17 cellular contexts compared by ENCODE assay signal in the genomic region with DNA sequence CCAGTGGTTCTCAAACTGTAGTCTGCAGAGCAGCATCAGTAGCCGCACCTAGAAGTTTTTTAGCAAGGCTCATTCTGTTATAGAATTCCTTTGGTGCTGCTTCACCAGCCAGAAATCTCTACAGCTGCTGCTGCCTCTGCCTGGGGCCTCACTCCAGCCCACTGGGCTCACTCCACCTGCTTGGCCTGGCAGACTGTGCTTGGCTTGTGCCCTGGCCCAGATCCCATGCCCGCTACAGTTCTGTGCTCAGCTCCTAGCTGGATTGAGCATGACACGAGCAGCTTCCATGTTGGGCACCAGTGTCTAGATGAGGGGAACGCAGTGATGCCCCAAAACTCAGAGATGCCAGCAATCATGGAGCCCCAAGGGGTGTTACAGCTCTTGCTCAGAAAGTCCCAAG. TPM values are rescaled to one million over a fixed set of nuclear protein-coding genes. Genes with fewer than 3 reads are reported as not detected.
A peak's percentile ranks its signal among the peaks of the same experiment; 100 is the strongest.
DNase-seq lines count a peak whose midpoint lies in the region; ATAC-seq and TF ChIP-seq lines count a peak whose summit lies in the region.
"Had no signal": no experiment of that assay in that cellular context is flagged by ENCODE, and none has a peak within 500 bp of the region (broad histone marks: within the 10 kb centered on the region; RNA-seq: fewer than 3 reads in every experiment).

No MANE protein-coding gene starts in this region.

- H3K27me3 ChIP-seq in left ventricle myocardium inferior (ENCODE audit: low read depth), result no peaks in the 10 kb centered on the region
- no peaks in the 10 kb centered on the region for H3K27me3 ChIP-seq in gastrocnemius medialis

- H3K9me3 ChIP-seq in left ventricle myocardium inferior (replicated peaks), result peaks cover 4% of the 10 kb centered on the region
- H3K9me3 ChIP-seq in gastrocnemius medialis, result no peaks in the 10 kb centered on the region
- H3K9me3 ChIP-seq: HAP-1 had no signal

- H3K4me1 Mint-ChIP-seq in activated CD8-positive, alpha-beta memory T cell treated with anti-CD3 and anti-CD28 coated beads, Interleukin-2, amount 10 ng/mL, durations not matched to agents 7 days and 5 days, result no peaks in the 10 kb centered on the region
- H3K4me1 Mint-ChIP-seq: CD14-positive monocyte had no signal

- in situ Hi-C loops in gastrocnemius medialis (cut with MboI; ENCODE audit: low sequenced_read_pairs in 4 of 4), result no loop called here

- ATAC-seq in Right ventricle myocardium inferior, result peak; percentile 90
- ATAC-seq in gastrocnemius medialis, result peak; percentile 46 to 58
- ATAC-seq in activated CD8-positive, alpha-beta memory T cell treated with anti-CD3 and anti-CD28 coated beads, Interleukin-2, amount 10 ng/mL, durations not matched to agents 7 days and 5 days, result no peak
- ATAC-seq: CD8-positive, alpha-beta T cell; HepG2 had no signal

- H3K36me3 ChIP-seq in left ventricle myocardium inferior (no peaks in the 10 kb centered on the region), gastrocnemius medialis (no peaks in the 10 kb centered on the region)
- H3K36me3 ChIP-seq: HAP-1 had no signal

- H3K9me3 Mint-ChIP-seq in activated CD8-positive, alpha-beta memory T cell treated with anti-CD3 and anti-CD28 coated beads, Interleukin-2, amount 10 ng/mL, durations not matched to agents 7 days and 5 days (ENCODE audit: low read depth), result peaks cover 4% of the 10 kb centered on the region
- H3K9me3 Mint-ChIP-seq: CD8-positive, alpha-beta T cell had no signal

- H3K27me3 Mint-ChIP-seq in activated CD8-positive, alpha-beta memory T cell treated with anti-CD3 and anti-CD28 coated beads, Interleukin-2, amount 10 ng/mL, durations not matched to agents 7 days and 5 days, result no peaks in the 10 kb centered on the region

- intact Hi-C loops in Right ventricle myocardium inferior (cut with DNase I) (no loop called here), cardiac septum (cut with DNase I) (loop anchor here (5.0 kb wide), 1 partner anchor 70 kb away; no protein-coding TSS in a partner anchor), left ventricle myocardium inferior (cut with micrococcal nuclease) (no loop called here), gastrocnemius medialis (cut with DNase I; ENCODE audit: low total_unique reads) (no loop called here)

- peak overlapping the region; percentile 57 for H3K27ac ChIP-seq in left ventricle myocardium inferior (replicated peaks)
- H3K27ac ChIP-seq in gastrocnemius medialis, result no peak overlapping the region
- H3K27ac ChIP-seq: 22Rv1 had no signal

- DNase-seq in Right ventricle myocardium inferior (ENCODE audit: missing footprints), result peak; percentile 72
- DNase-seq in cardiac septum (ENCODE audit: low spot score), result no peak
- DNase-seq in left ventricle myocardium inferior, result peak; percentile 64
- DNase-seq in gastrocnemius medialis, result peak in 1 of 2 donors; percentile 52
- no peak for DNase-seq in activated CD8-positive, alpha-beta memory T cell treated with anti-CD3 and anti-CD28 coated beads, Interleukin-2, amount 10 ng/mL, durations not matched to agents 7 days and 5 days
- DNase-seq in putamen (ENCODE audit: low spot score), result no peak
- no peak for DNase-seq in NCI-H1436 (lab: John Stamatoyannopoulos, UW)
- DNase-seq in activated CD4-positive, CD25-positive, alpha-beta regulatory T cell (lab: John Stamatoyannopoulos, UW), result no peak
- DNase-seq: CD8-positive, alpha-beta T cell; COR-L47; DMS153; DND-41; GF-D8 had no signal

- CTCF ChIA-PET in activated CD8-positive, alpha-beta memory T cell treated with anti-CD3 and anti-CD28 coated beads, Interleukin-2, amount 10 ng/mL, durations not matched to agents 7 days and 5 days (lab: Charles Lee), result no interaction called here

- H3K4me3 ChIP-seq in left ventricle myocardium inferior, result no peak overlapping the region
- no peak overlapping the region for H3K4me3 ChIP-seq in gastrocnemius medialis
- H3K4me3 ChIP-seq: HAP-1 had no signal

- H3K27ac Mint-ChIP-seq in activated CD8-positive, alpha-beta memory T cell treated with anti-CD3 and anti-CD28 coated beads, Interleukin-2, amount 10 ng/mL, durations not matched to agents 7 days and 5 days, result no peak overlapping the region
- H3K27ac Mint-ChIP-seq: CD8-positive, alpha-beta T cell had no signal

- no peaks in the 10 kb centered on the region for H3K36me3 Mint-ChIP-seq in activated CD8-positive, alpha-beta memory T cell treated with anti-CD3 and anti-CD28 coated beads, Interleukin-2, amount 10 ng/mL, durations not matched to agents 7 days and 5 days
- H3K36me3 Mint-ChIP-seq: CD14-positive monocyte; CD8-positive, alpha-beta T cell had no signal

- H3K4me3 Mint-ChIP-seq in activated CD8-positive, alpha-beta memory T cell treated with anti-CD3 and anti-CD28 coated beads, Interleukin-2, amount 10 ng/mL, durations not matched to agents 7 days and 5 days, result no peak overlapping the region
- H3K4me3 Mint-ChIP-seq: CD14-positive monocyte; CD8-positive, alpha-beta T cell had no signal

- H3K4me1 ChIP-seq in left ventricle myocardium inferior (peaks cover 37% of the 10 kb centered on the region), gastrocnemius medialis (peaks cover 0 to 6% of the 10 kb centered on the region in 2 donors)
- H3K4me1 ChIP-seq: HAP-1 had no signal

- TF ChIP-seq CTCF in left ventricle myocardium inferior (IDR thresholded peaks at IDR 0.05; ENCODE audit: borderline replicate concordance) (no peak), gastrocnemius medialis (IDR thresholded peaks at IDR 0.05 in 4 of 5, conservative IDR thresholded peaks at IDR 0.05 in 1 of 5) (no peak)

- TF ChIP-seq POLR2A in gastrocnemius medialis (IDR thresholded peaks at IDR 0.05), result no peak

RNA-seq across cellular contexts. Expression of a gene that starts 22.6 kb away (rescaled TPM):
- total RNA-seq in Right ventricle myocardium inferior (34.1 TPM), cardiac septum (38.2 TPM), left ventricle myocardium inferior (21.7 TPM), gastrocnemius medialis (1 to 10 TPM in 3 of 4 donors, under 1 TPM in 1; 0.68 to 2.4 (median 1.7) TPM)
- total RNA-seq in activated CD8-positive, alpha-beta memory T cell treated with anti-CD3 and anti-CD28 coated beads, Interleukin-2, amount 10 ng/mL, durations not matched to agents 7 days and 5 days, result not detected
- total RNA-seq: CD8-positive, alpha-beta T cell; HepG2 had no signal

Comparison
In these comparisons a context has a peak if more than half of its experiments do, and no peak if none do; other contexts are left out.
1. DNase-seq: peak in Right ventricle myocardium inferior (single experiment) and left ventricle myocardium inferior (single experiment); none in cardiac septum (single experiment), activated CD8-positive, alpha-beta memory T cell treated with anti-CD3 and anti-CD28 coated beads, Interleukin-2, amount 10 ng/mL, durations not matched to agents 7 days and 5 days (single experiment), putamen (single experiment), NCI-H1436 (single experiment) and activated CD4-positive, CD25-positive, alpha-beta regulatory T cell (0 of 4).